5 cellular contexts compared by ENCODE assay signal in the genomic region with DNA sequence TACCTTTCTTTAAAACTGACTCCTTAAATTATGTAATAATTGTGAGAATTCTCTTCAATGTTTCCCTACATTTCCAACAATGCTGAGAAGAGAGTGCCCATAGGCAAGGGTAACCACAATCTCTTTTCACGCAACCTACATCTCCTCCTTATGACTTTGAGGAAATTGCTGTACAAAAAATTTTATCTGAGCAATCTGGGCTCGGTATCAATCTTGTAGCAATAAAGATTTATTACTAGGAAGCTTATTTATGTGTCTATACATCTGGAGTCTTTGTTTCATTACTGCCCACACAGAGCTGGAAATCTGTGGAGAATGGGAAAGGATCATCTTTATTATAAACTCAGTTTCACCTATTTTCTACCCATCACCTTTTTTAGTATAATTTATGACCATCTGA.
"Had no signal": no experiment of that assay in that cellular context is flagged by ENCODE, and none has a peak within 500 bp of the region (broad histone marks: within the 10 kb centered on the region; RNA-seq: fewer than 3 reads in every experiment).

No MANE protein-coding gene starts in this region.

- DNase-seq: IMR-90, KBM-7, KG1 had no signal

- H3K4me3 ChIP-seq: K562 had no signal

- ATAC-seq: HepG2, K562 had no signal
